12 cellular contexts compared by ENCODE assay signal in genomic region chr16:12061336-12062055, GRCh38.
A peak's percentile ranks its signal among the peaks of the same experiment; 100 is the strongest.
DNase-seq lines count a peak whose midpoint lies in the region; ATAC-seq lines count a peak whose summit lies in the region.
"Had no signal": no experiment of that assay in that cellular context is flagged by ENCODE, and none has a peak within 500 bp of the region (broad histone marks: within the 10 kb centered on the region; RNA-seq: fewer than 3 reads in every experiment).

No MANE protein-coding gene starts in this region.

- H3K9me3 ChIP-seq in effector memory CD4-positive, alpha-beta T cell (ENCODE audit: control insufficient read depth, low read length): no peaks in the 10 kb centered on the region
- H3K9me3 ChIP-seq: BE2C, neutrophil, Peyer's patch had no signal

- intact Hi-C loops in posterior vena cava (cut with DNase I): loop anchor here in 1 of 2 donors (10.0 kb wide), 2 partner anchors 87 to 667 kb away; partner anchors contain the start of gene SNX29

- peak; percentile 37 for ATAC-seq in esophagus mucosa
- ATAC-seq in GM18907 (IDR thresholded peaks at IDR 0.05; ENCODE audit: unreplicated experiment): no peak
- no peak for ATAC-seq in GM18867 (IDR thresholded peaks at IDR 0.05; ENCODE audit: unreplicated experiment)

- peaks cover 5% of the 10 kb centered on the region for H3K36me3 ChIP-seq in effector memory CD4-positive, alpha-beta T cell (ENCODE audit: control insufficient read depth, insufficient read depth, low read length)
- H3K36me3 ChIP-seq: BE2C, Peyer's patch had no signal

- no peak overlapping the region for H3K27ac ChIP-seq in effector memory CD4-positive, alpha-beta T cell (ENCODE audit: insufficient read depth, low read length, poor library complexity, severe bottlenecking)

- no peaks in the 10 kb centered on the region for H3K4me1 ChIP-seq in effector memory CD4-positive, alpha-beta T cell (ENCODE audit: control insufficient read depth, insufficient read depth, low read length, poor library complexity, severe bottlenecking)
- H3K4me1 ChIP-seq: BE2C, Peyer's patch had no signal

- no peak overlapping the region for H3K4me3 ChIP-seq in effector memory CD4-positive, alpha-beta T cell (ENCODE audit: insufficient read depth, low read depth, low read length, poor library complexity, severe bottlenecking)
- H3K4me3 ChIP-seq: Peyer's patch had no signal

- H3K27me3 ChIP-seq in effector memory CD4-positive, alpha-beta T cell (replicated peaks; ENCODE audit: control insufficient read depth, insufficient read depth, low read length, poor library complexity, severe bottlenecking): no peaks in the 10 kb centered on the region
- H3K27me3 ChIP-seq: BE2C, neutrophil, Peyer's patch had no signal

- DNase-seq in COLO668 (lab: John Stamatoyannopoulos, UW; ENCODE audit: unreplicated experiment) (peak; percentile 10), NCI-H226 (peak; percentile 33), posterior vena cava (ENCODE audit: low spot score) (peak; percentile 78), NCI-H345 (lab: John Stamatoyannopoulos, UW) (no peak)
- no peak for DNase-seq in effector memory CD4-positive, alpha-beta T cell
- DNase-seq: BE2C, NCI-H2107 had no signal

Comparison
In these comparisons a context has a peak if more than half of its experiments do, and no peak if none do; other contexts are left out.
1. DNase-seq: peak in COLO668 (single experiment), NCI-H226 (single experiment) and posterior vena cava (single experiment); none in NCI-H345 (single experiment) and effector memory CD4-positive, alpha-beta T cell (0 of 3).